ENCODE assay signal across 1 cellular context in the genomic region with DNA sequence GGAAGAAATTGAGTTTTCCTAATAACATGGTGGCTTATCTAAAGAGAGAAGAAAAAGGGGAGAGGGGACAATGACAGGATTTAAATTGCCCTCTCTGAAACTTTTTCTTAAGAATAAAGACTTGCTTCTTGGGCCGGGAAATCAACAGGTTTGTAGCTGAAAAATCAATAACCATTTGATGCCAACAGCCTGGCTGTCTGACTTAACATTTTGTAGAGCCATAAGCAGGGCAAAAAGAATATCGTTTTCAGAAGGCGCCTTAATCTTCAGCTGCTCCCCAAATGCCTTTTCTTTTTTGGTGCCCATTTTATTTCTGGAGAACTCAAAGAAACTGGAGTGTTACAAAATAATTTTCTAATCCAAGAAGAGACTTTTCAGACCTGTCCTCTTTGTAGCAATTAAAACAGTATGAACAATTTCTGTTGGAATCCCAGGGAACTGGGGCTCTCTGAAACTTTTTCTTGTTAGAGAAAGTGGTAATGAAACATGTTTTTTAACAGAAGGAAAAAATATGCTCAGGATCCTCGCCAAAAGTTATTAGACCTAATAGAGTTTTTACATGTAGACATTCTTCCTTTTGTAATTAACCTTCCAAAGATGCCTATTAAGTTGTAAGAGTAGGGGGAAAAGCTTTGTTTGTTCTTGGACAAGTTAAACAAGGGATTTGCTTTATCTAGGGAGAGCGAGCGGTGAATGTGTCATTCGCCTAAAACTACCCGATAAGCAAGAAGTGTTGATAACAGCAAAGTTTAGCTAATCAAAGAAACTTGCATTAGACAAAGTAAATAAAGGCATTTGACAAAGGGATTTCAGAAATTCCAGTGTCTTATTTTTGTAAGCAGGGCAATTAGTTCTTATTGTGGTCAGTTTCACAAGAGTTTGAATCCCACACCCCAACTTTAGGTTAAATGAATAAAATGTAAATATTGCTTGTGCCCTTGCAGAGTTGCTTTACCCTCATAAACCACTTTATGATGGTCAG.
A peak's percentile ranks its signal among the peaks of the same experiment; 100 is the strongest.
TF ChIP-seq lines count a peak whose summit lies in the region.

No MANE protein-coding gene starts in this region.

TF ChIP-seq in K562, 482 proteins besides CTCF, POLR2A, EP300 and RAD21 (continued from another document):
- no peak for TF ChIP-seq ZNF407 (IDR thresholded peaks at IDR 0.05; ENCODE audit: low read depth)
- TF ChIP-seq FOSL1 (tag; conservative IDR thresholded peaks at IDR 0.05): 0 out of 2 replicates have a peak, but pooled peaks have one; percentile 29
- peak; percentile 17; the same call in 1 of the 2 replicates for TF ChIP-seq SOX6 (IDR thresholded peaks at IDR 0.05)
- TF ChIP-seq FOXA3 (CRISPR knock-in tag; conservative IDR thresholded peaks at IDR 0.05 in 1 of 2, IDR thresholded peaks at IDR 0.05 in 1 of 2): peak in 1 of 2 experiments; percentile 64; a peak in 2 of 4 replicates
- no peak for TF ChIP-seq E2F3 (CRISPR knock-in tag; IDR thresholded peaks at IDR 0.05)
- TF ChIP-seq RNF2 (IDR thresholded peaks at IDR 0.05): no peak
- TF ChIP-seq CBFA2T3 (IDR thresholded peaks at IDR 0.05): peak; percentile 28; the same call in 1 of the 2 replicates
- no peak for TF ChIP-seq JUND (IDR thresholded peaks at IDR 0.05; ENCODE audit: borderline replicate concordance, low read depth, low read length)
- TF ChIP-seq JUND (tag; IDR thresholded peaks at IDR 0.05; ENCODE audit: borderline replicate concordance, low read depth, low read length): peak; percentile 48; the same call in 1 of the 3 replicates
- no peak for TF ChIP-seq FOXJ2 (tag; IDR thresholded peaks at IDR 0.05)
TF ChIP-seq in K562: peak in this region for 6.
